24 cellular contexts compared by ENCODE assay signal in genomic region chr1:197159461-197159860, GRCh38.
"Had no signal": no experiment of that assay in that cellular context is flagged by ENCODE, and none has a peak within 500 bp of the region (broad histone marks: within the 10 kb centered on the region; RNA-seq: fewer than 3 reads in every experiment).

No MANE protein-coding gene starts in this region.

- H3K4me1 Mint-ChIP-seq: mesothelial cell of epicardium, naive B cell had no signal

- H3K4me3 ChIP-seq: coronary artery, dorsolateral prefrontal cortex, esophagus muscularis mucosa, gastrocnemius medialis, heart right ventricle, left lung, lower lobe of right lung, mucosa of descending colon had no signal

- ATAC-seq: gastrocnemius medialis, heart right ventricle, left colon, left lung, left ventricle myocardium superior, lower lobe of right lung, mucosa of descending colon had no signal

- H3K27ac ChIP-seq: coronary artery, dorsolateral prefrontal cortex, esophagus muscularis mucosa, gastrocnemius medialis, heart right ventricle, left lung, lower lobe of right lung had no signal

- H3K9me3 ChIP-seq: esophagus muscularis mucosa, gastrocnemius medialis, heart right ventricle, left lung, lower lobe of right lung, mucosa of descending colon had no signal

- H3K4me3 Mint-ChIP-seq: mesothelial cell of epicardium, naive B cell had no signal

- H3K27me3 ChIP-seq: dorsolateral prefrontal cortex, esophagus muscularis mucosa, gastrocnemius medialis, heart right ventricle, left lung had no signal

- H3K4me1 ChIP-seq: esophagus muscularis mucosa, gastrocnemius medialis, heart right ventricle, left lung, lower lobe of right lung had no signal

- H3K27me3 Mint-ChIP-seq: naive B cell had no signal

- DNase-seq: dermis blood vessel endothelial cell; dorsolateral prefrontal cortex; effector CD4-positive, alpha-beta T cell; effector memory CD4-positive, alpha-beta T cell; foreskin fibroblast; foreskin melanocyte; gastrocnemius medialis; glutamatergic neuron; head of caudate nucleus; heart right ventricle; hippocampal formation; islet precursor cell; kidney; kidney glomerular epithelial cell; left colon; left lung; left ventricle myocardium superior; lower lobe of right lung; mesenchymal stem cell; mucosa of descending colon; naive B cell had no signal

- H3K9me3 Mint-ChIP-seq: mesothelial cell of epicardium, naive B cell had no signal
